Comparison of ENCODE assay signal across 1 cellular context in genomic region chr1:159922499-159923202, GRCh38.
A peak's percentile ranks its signal among the peaks of the same experiment; 100 is the strongest.
TF ChIP-seq lines count a peak whose summit lies in the region.

No MANE protein-coding gene starts in this region.

TF ChIP-seq in GM12878, 131 proteins besides CTCF, POLR2A, EP300 and RAD21:
- TF ChIP-seq ATF2 (IDR thresholded peaks at IDR 0.05; ENCODE audit: low read length) (no peak), POLR2AphosphoS5 (IDR thresholded peaks at IDR 0.05; ENCODE audit: low read length) (peak; percentile 6; the same call in 1 of the 2 replicates), JUNB (IDR thresholded peaks at IDR 0.05) (no peak), YY1 (IDR thresholded peaks at IDR 0.05; ENCODE audit: low read depth, low read length) (0 out of 2 replicates have a peak, but pooled peaks have one; percentile 45), ELK1 (IDR thresholded peaks at IDR 0.05; ENCODE audit: low read depth, low read length) (0 out of 2 replicates have a peak, but pooled peaks have one; percentile 32), NR2F1 (conservative IDR thresholded peaks at IDR 0.05) (peak; percentile 71), HCFC1 (IDR thresholded peaks at IDR 0.05; ENCODE audit: low read length) (0 out of 2 replicates have a peak, but pooled peaks have one; percentile 1), CHD2 (IDR thresholded peaks at IDR 0.05; ENCODE audit: borderline replicate concordance, low read depth, low read length) (0 out of 2 replicates have a peak, but pooled peaks have one; percentile 12), POU2F2 (IDR thresholded peaks at IDR 0.05; ENCODE audit: borderline replicate concordance, low read depth, low read length) (no peak)
TF ChIP-seq in GM12878: peak in this region for 6.
